28 cellular contexts compared by ENCODE assay signal in genomic region chr13:50850445-50850844, GRCh38. TPM values are rescaled to one million over a fixed set of nuclear protein-coding genes. Genes with fewer than 3 reads are reported as not detected.
"Had no signal": no experiment of that assay in that cellular context is flagged by ENCODE, and none has a peak within 500 bp of the region (broad histone marks: within the 10 kb centered on the region; RNA-seq: fewer than 3 reads in every experiment).

No MANE protein-coding gene starts in this region.

- DNase-seq: activated CD4-positive, alpha-beta memory T cell treated with anti-CD3 and anti-CD28 coated beads, Interleukin-2, amount 10 ng/mL, durations not matched to agents 7 days and 5 days; activated CD4-positive, alpha-beta T cell treated with anti-CD3 and anti-CD28 coated beads for 1 hour; activated CD4-positive, alpha-beta T cell treated with anti-CD3 and anti-CD28 coated beads, Interleukin-2, amount 10 ng/mL, durations not matched to agents 7 days and 5 days; activated naive CD8-positive, alpha-beta T cell treated with anti-CD3 and anti-CD28 coated beads, Interleukin-2, amount 50 U/mL, for 24 hours; activated T-cell treated with anti-CD3 and anti-CD28 coated beads, Interleukin-2, amount 50 U/mL, for 48 hours; amygdala; caudate nucleus; endodermal cell; foreskin fibroblast; head of caudate nucleus; hypothalamus; immature natural killer cell; kidney; left colon; midbrain; naive thymus-derived CD4-positive, alpha-beta T cell; ovary; right lobe of liver; stimulated activated CD4-positive, alpha-beta T cell treated with anti-CD3 and anti-CD28 coated beads, Interleukin-12 subunit alpha, Interleukin-12 subunit beta, amount 100 ng/mL, for 4 hours; stimulated activated CD4-positive, alpha-beta T cell treated with anti-CD3 and anti-CD28 coated beads, Interleukin-4, amount 100 ng/mL, for 1 hour; stimulated activated naive CD8-positive, alpha-beta T cell treated with anti-CD3 and anti-CD28 coated beads, Interleukin-15, Interleukin-2, amounts not matched to agents 100 U/mL and 50 U/mL, for 24 hours; testis; transverse colon had no signal

- H3K27ac ChIP-seq: ovary, right lobe of liver, skin epidermis, testis, transverse colon had no signal

- H3K4me1 ChIP-seq: testis, transverse colon had no signal

- H3K4me3 ChIP-seq: ovary, right lobe of liver, skin epidermis, testis, transverse colon had no signal

- H3K9me3 ChIP-seq: ovary, right lobe of liver, testis, transverse colon had no signal

- H3K36me3 ChIP-seq: ovary, right lobe of liver, transverse colon had no signal

- ATAC-seq: activated naive CD8-positive, alpha-beta T cell treated with anti-CD3 and anti-CD28 coated beads, Interleukin-2, amount 50 U/mL, for 24 hours; esophagus mucosa; left colon; naive thymus-derived CD4-positive, alpha-beta T cell; right lobe of liver; stimulated activated naive CD8-positive, alpha-beta T cell treated with anti-CD3 and anti-CD28 coated beads, Interleukin-15, Interleukin-2, amounts not matched to agents 100 U/mL and 50 U/mL, for 24 hours; WTC11 had no signal

- H3K27me3 ChIP-seq: ovary, right lobe of liver, testis, transverse colon had no signal

RNA-seq across cellular contexts. Expression of gene DLEU7, which starts 7.0 kb away (rescaled TPM):
- total RNA-seq: activated CD4-positive, alpha-beta memory T cell treated with anti-CD3 and anti-CD28 coated beads, Interleukin-2, amount 10 ng/mL, durations not matched to agents 7 days and 5 days; activated CD4-positive, alpha-beta T cell treated with anti-CD3 and anti-CD28 coated beads, Interleukin-2, amount 10 ng/mL, durations not matched to agents 7 days and 5 days; activated T-helper 2 cell treated with anti-CD3 and anti-CD28 coated beads, Interferon-gamma antibody, Interleukin-2, Interleukin-4, amounts not matched to agents 10 μg/mL and 5 μg/mL and 100 μg/mL, durations not matched to agents 14 hours and 24 hours and 36 hours; endodermal cell; esophagus mucosa; renal cortical epithelial cell had no signal
